19 cellular contexts compared by ENCODE assay signal in the genomic region with DNA sequence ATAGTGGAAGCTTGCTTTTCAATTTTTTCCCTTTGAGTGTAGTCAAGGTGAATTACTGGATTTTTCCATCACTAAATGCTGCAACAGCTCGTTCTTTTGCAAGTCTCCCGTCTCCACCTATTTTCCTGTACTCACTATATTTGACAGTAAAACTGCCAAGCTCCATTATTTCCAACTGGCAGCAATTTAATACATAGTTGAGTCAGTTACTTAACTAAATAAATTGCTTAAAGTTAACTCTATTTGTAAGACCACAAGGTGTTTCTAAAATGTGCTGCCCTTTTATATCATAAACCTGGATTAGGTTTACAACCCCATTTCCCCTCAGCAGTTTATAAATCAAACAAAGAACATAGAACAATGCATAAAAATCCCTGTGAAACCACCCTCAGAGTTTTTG.
"Had no signal": no experiment of that assay in that cellular context is flagged by ENCODE, and none has a peak within 500 bp of the region (broad histone marks: within the 10 kb centered on the region; RNA-seq: fewer than 3 reads in every experiment).

No MANE protein-coding gene starts in this region.

- FAIRE-seq: small intestine had no signal

- H3K9me3 Mint-ChIP-seq: activated CD4-positive, alpha-beta T cell treated with anti-CD3 and anti-CD28 coated beads, Interleukin-2, amount 10 ng/mL, durations not matched to agents 7 days and 5 days; activated T-cell treated with anti-CD3 and anti-CD28 coated beads, Interleukin-2, amount 50 U/mL, for 72 hours; memory B cell; naive B cell; type B pancreatic cell had no signal

- DNase-seq: activated CD4-positive, alpha-beta T cell treated with anti-CD3 and anti-CD28 coated beads, Interleukin-2, amount 10 ng/mL, durations not matched to agents 7 days and 5 days; activated CD8-positive, alpha-beta memory T cell treated with anti-CD3 and anti-CD28 coated beads, Interleukin-2, amount 50 U/mL, for 48 hours; activated CD8-positive, alpha-beta T cell treated with anti-CD3 and anti-CD28 coated beads, Interleukin-2, amount 10 ng/mL, durations not matched to agents 7 days and 5 days; activated effector memory CD4-positive, alpha-beta T cell treated with anti-CD3 and anti-CD28 coated beads, Interleukin-2, amount 50 U/mL, for 16 hours; activated naive CD4-positive, alpha-beta T cell treated with anti-CD3 and anti-CD28 coated beads, Interleukin-2, amount 50 U/mL, for 16 hours; activated T-cell treated with anti-CD3 and anti-CD28 coated beads, Interleukin-2, amount 50 U/mL, for 72 hours; aorta; brain microvascular endothelial cell; mucosa of descending colon; naive B cell; ovary; psoas muscle; right lobe of liver; small intestine; stimulated activated CD4-positive, alpha-beta T cell treated with anti-CD3 and anti-CD28 coated beads, Interleukin-15, amount 100 ng/mL, for 24 hours; stimulated activated CD4-positive, alpha-beta T cell treated with anti-CD3 and anti-CD28 coated beads, Interleukin-4, amount 100 ng/mL, for 1 hour; stomach had no signal

- H3K36me3 Mint-ChIP-seq: memory B cell, naive B cell, type B pancreatic cell had no signal

- H3K4me3 Mint-ChIP-seq: activated CD4-positive, alpha-beta T cell treated with anti-CD3 and anti-CD28 coated beads, Interleukin-2, amount 10 ng/mL, durations not matched to agents 7 days and 5 days; activated CD8-positive, alpha-beta T cell treated with anti-CD3 and anti-CD28 coated beads, Interleukin-2, amount 10 ng/mL, durations not matched to agents 7 days and 5 days; activated T-cell treated with anti-CD3 and anti-CD28 coated beads, Interleukin-2, amount 50 U/mL, for 72 hours; memory B cell; naive B cell; type B pancreatic cell had no signal

- H3K4me1 Mint-ChIP-seq: activated CD4-positive, alpha-beta T cell treated with anti-CD3 and anti-CD28 coated beads, Interleukin-2, amount 10 ng/mL, durations not matched to agents 7 days and 5 days; memory B cell; naive B cell had no signal

- H3K27ac Mint-ChIP-seq: activated CD4-positive, alpha-beta T cell treated with anti-CD3 and anti-CD28 coated beads, Interleukin-2, amount 10 ng/mL, durations not matched to agents 7 days and 5 days; activated CD8-positive, alpha-beta T cell treated with anti-CD3 and anti-CD28 coated beads, Interleukin-2, amount 10 ng/mL, durations not matched to agents 7 days and 5 days; activated T-cell treated with anti-CD3 and anti-CD28 coated beads, Interleukin-2, amount 50 U/mL, for 72 hours; memory B cell; naive B cell; type B pancreatic cell had no signal
